Comparison of ENCODE assay signal across 27 cellular contexts in genomic region chr1:83083589-83084224, GRCh38.
DNase-seq lines count a peak whose midpoint lies in the region; ATAC-seq, FAIRE-seq and TF ChIP-seq lines count a peak whose summit lies in the region.
"Had no signal": no experiment of that assay in that cellular context is flagged by ENCODE, and none has a peak within 500 bp of the region (broad histone marks: within the 10 kb centered on the region; RNA-seq: fewer than 3 reads in every experiment).

No MANE protein-coding gene starts in this region.

- H3K27ac Mint-ChIP-seq in activated T-helper 17 cell treated with anti-CD3 and anti-CD28 coated beads, Interleukin-2, amount 50 U/mL, for 72 hours, result no peak overlapping the region
- no peak overlapping the region for H3K27ac Mint-ChIP-seq in activated naive CD8-positive, alpha-beta T cell treated with anti-CD3 and anti-CD28 coated beads, Interleukin-2, amount 50 U/mL, for 24 hours
- H3K27ac Mint-ChIP-seq: B cell; CD8-positive, alpha-beta memory T cell; GM23338; H9 had no signal

- no peaks in the 10 kb centered on the region for H3K4me1 ChIP-seq in kidney (ENCODE audit: control insufficient read depth in 1 of 2, insufficient read depth in 1 of 2, low read depth in 1 of 2, low read length in 2 of 2)

- no peak overlapping the region for H3K4me3 ChIP-seq in kidney (ENCODE audit: low read length in 2 of 2)
- H3K4me3 ChIP-seq: GM23338 had no signal

- H3K27ac ChIP-seq in kidney (ENCODE audit: low read depth in 2 of 2, low read length in 2 of 2), result no peak overlapping the region
- H3K27ac ChIP-seq: C4-2B, RWPE1 had no signal

- no peaks in the 10 kb centered on the region for H3K36me3 Mint-ChIP-seq in activated T-helper 17 cell treated with anti-CD3 and anti-CD28 coated beads, Interleukin-2, amount 50 U/mL, for 72 hours (ENCODE audit: low read depth)
- H3K36me3 Mint-ChIP-seq in activated naive CD8-positive, alpha-beta T cell treated with anti-CD3 and anti-CD28 coated beads, Interleukin-2, amount 50 U/mL, for 24 hours (ENCODE audit: low read depth), result no peaks in the 10 kb centered on the region
- H3K36me3 Mint-ChIP-seq: CD8-positive, alpha-beta memory T cell had no signal

- H3K9ac ChIP-seq in kidney (ENCODE audit: low read length in 2 of 2), result no peak overlapping the region

- no peak for ATAC-seq in activated T-helper 17 cell treated with anti-CD3 and anti-CD28 coated beads, Interleukin-2, amount 50 U/mL, for 72 hours (replicated peaks)
- ATAC-seq in HG03432 (IDR thresholded peaks at IDR 0.05; ENCODE audit: unreplicated experiment), result no peak
- ATAC-seq in activated naive CD8-positive, alpha-beta T cell treated with anti-CD3 and anti-CD28 coated beads, Interleukin-2, amount 50 U/mL, for 24 hours, result no peak
- ATAC-seq: GM23338 had no signal

- no peaks in the 10 kb centered on the region for H3K4me1 Mint-ChIP-seq in activated T-helper 17 cell treated with anti-CD3 and anti-CD28 coated beads, Interleukin-2, amount 50 U/mL, for 72 hours
- H3K4me1 Mint-ChIP-seq in activated naive CD8-positive, alpha-beta T cell treated with anti-CD3 and anti-CD28 coated beads, Interleukin-2, amount 50 U/mL, for 24 hours, result no peaks in the 10 kb centered on the region
- H3K4me1 Mint-ChIP-seq: B cell; CD8-positive, alpha-beta memory T cell had no signal

- no peaks in the 10 kb centered on the region for H3K36me3 ChIP-seq in kidney (ENCODE audit: control insufficient read depth in 1 of 2, insufficient read depth in 2 of 2, low read length in 2 of 2)

- intact Hi-C loops in kidney (cut with DNase I), result no loop called here

- peak; percentile 100 for FAIRE-seq in G401.6 (lab: Jason Lieb, UNC)
- peak; percentile 99 for FAIRE-seq in TTC549 (lab: Jason Lieb, UNC)
- FAIRE-seq in kidney (lab: Jason Lieb, UNC), result peak; percentile 99
- FAIRE-seq: GM12891 had no signal

- no peak overlapping the region for H3K4me3 Mint-ChIP-seq in activated T-helper 17 cell treated with anti-CD3 and anti-CD28 coated beads, Interleukin-2, amount 50 U/mL, for 72 hours
- H3K4me3 Mint-ChIP-seq in activated naive CD8-positive, alpha-beta T cell treated with anti-CD3 and anti-CD28 coated beads, Interleukin-2, amount 50 U/mL, for 24 hours, result no peak overlapping the region
- H3K4me3 Mint-ChIP-seq: B cell; CD8-positive, alpha-beta memory T cell; GM23338; H9 had no signal

- TF ChIP-seq CTCF in kidney (IDR thresholded peaks at IDR 0.05; ENCODE audit: borderline replicate concordance, extremely low read depth, insufficient read depth), result no peak

- no peaks in the 10 kb centered on the region for H3K27me3 Mint-ChIP-seq in activated T-helper 17 cell treated with anti-CD3 and anti-CD28 coated beads, Interleukin-2, amount 50 U/mL, for 72 hours
- no peaks in the 10 kb centered on the region for H3K27me3 Mint-ChIP-seq in activated naive CD8-positive, alpha-beta T cell treated with anti-CD3 and anti-CD28 coated beads, Interleukin-2, amount 50 U/mL, for 24 hours
- H3K27me3 Mint-ChIP-seq: B cell; CD8-positive, alpha-beta memory T cell had no signal

- no peaks in the 10 kb centered on the region for H3K9me3 Mint-ChIP-seq in activated T-helper 17 cell treated with anti-CD3 and anti-CD28 coated beads, Interleukin-2, amount 50 U/mL, for 72 hours
- no peaks in the 10 kb centered on the region for H3K9me3 Mint-ChIP-seq in activated naive CD8-positive, alpha-beta T cell treated with anti-CD3 and anti-CD28 coated beads, Interleukin-2, amount 50 U/mL, for 24 hours
- H3K9me3 Mint-ChIP-seq: H9 had no signal

- no peaks in the 10 kb centered on the region for H3K9me3 ChIP-seq in kidney (ENCODE audit: control insufficient read depth in 1 of 2, low read length in 2 of 2)

- DNase-seq in NCI-H524 (lab: John Stamatoyannopoulos, UW), result peak; percentile 6 to 78
- DNase-seq in kidney, result no peak
- no peak for DNase-seq in activated naive CD8-positive, alpha-beta T cell treated with anti-CD3 and anti-CD28 coated beads, Interleukin-2, amount 50 U/mL, for 24 hours
- DNase-seq: CD8-positive, alpha-beta memory T cell; DMS 273 treated with DMSO at 0.1 percent for 48 hours; DMS79; EL; GF-D8; H9; KBM-7; MV-4-11; NCI-H1436; NCI-H187; NCI-H2081 treated with DMSO at 0.1 percent for 48 hours; NCI-H226; NCI-H510A; NCI-H774; SHP77 had no signal

Comparison
In these comparisons a context has a peak if more than half of its experiments do, and no peak if none do; other contexts are left out.
1. DNase-seq: peak in NCI-H524 (2 of 2); none in kidney (single experiment) and activated naive CD8-positive, alpha-beta T cell treated with anti-CD3 and anti-CD28 coated beads, Interleukin-2, amount 50 U/mL, for 24 hours (single experiment).